Comparison of ENCODE assay signal across 8 cellular contexts in the genomic region with DNA sequence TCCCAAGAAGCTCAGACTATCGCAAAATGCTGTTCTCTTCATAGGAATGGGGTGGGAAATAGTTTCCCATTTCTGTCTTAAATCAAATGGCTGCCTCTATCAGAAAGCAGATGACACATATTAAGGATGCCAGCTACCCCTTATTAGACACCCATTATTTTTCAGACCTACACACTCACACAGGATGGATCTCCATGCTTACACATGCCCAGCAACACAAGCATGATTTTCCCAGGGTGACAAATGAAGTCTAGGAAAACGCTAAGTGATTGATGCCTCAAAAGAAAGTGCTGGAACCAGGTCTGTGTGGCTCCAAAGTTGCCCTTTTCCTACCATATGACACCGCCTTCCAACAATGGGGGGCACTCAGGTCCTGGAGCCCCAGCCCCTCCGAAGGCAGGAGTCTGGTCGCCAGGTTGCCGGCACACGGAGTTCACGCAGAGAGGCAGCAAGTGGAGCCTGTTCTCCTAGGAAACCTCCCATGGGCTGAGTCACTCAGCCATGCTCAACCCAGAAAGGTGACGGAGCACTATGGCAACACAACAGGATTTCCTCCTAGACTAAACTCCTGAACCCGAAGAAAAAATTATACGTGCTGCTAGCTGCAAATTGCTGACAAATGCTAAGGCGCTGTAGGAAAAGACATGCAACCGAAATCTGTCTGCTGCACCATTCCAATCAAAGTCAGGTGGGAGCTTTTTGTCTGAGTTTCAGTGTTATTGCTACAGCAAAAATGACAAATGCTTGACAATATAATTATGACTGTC. TPM values are rescaled to one million over a fixed set of nuclear protein-coding genes. Genes with fewer than 3 reads are reported as not detected.
DNase-seq lines count a peak whose midpoint lies in the region; ATAC-seq, FAIRE-seq and TF ChIP-seq lines count a peak whose summit lies in the region.

No MANE protein-coding gene starts in this region.

- no peak overlapping the region for H3K27ac ChIP-seq in SJCRH30

- TF ChIP-seq CTCF in fibroblast of mammary gland (conservative IDR thresholded peaks at IDR 0.05; ENCODE audit: control insufficient read depth, insufficient read depth, low read depth, low read length) = no peak

- H3K4me1 ChIP-seq in SJCRH30 = peaks cover 2% of the 10 kb centered on the region

- H3K27me3 ChIP-seq in SJCRH30 = no peaks in the 10 kb centered on the region

- no peaks in the 10 kb centered on the region for H3K9me3 ChIP-seq in SJCRH30 (replicated peaks)

- ATAC-seq in HG03439 (IDR thresholded peaks at IDR 0.05; ENCODE audit: unreplicated experiment) = no peak

- FAIRE-seq in RCC 7860 (lab: Jason Lieb, UNC) = peak; percentile 89

- DNase-seq in CD1c-positive myeloid dendritic cell (ENCODE audit: extremely low spot score) = peak; percentile 75
- peak; percentile 94 for DNase-seq in RCC 7860 (ENCODE audit: low spot score)
- DNase-seq in fibroblast of mammary gland (ENCODE audit: low read depth) = peak; percentile 75
- peak; percentile 53 for DNase-seq in occipital lobe (lab: John Stamatoyannopoulos, UW)
- DNase-seq in SJCRH30 = no peak
- DNase-seq in NCI-H748 treated with DMSO at 0.1 percent for 48 hours (lab: John Stamatoyannopoulos, UW) = no peak
- DNase-seq in T-helper 1 cell = no peak

- peaks cover 7% of the 10 kb centered on the region for H3K36me3 ChIP-seq in SJCRH30

- no peak overlapping the region for H3K4me3 ChIP-seq in fibroblast of mammary gland (ENCODE audit: control insufficient read depth, low read depth, low read length)
- H3K4me3 ChIP-seq in SJCRH30 = no peak overlapping the region

RNA-seq across cellular contexts. Expression of a gene that starts 19.8 kb away (rescaled TPM):
- total RNA-seq in occipital lobe = 108 TPM
- total RNA-seq in SJCRH30 (2014; rRNA removed; shearing (Covaris generic)) = 89.8 and 92.6 TPM in 2 replicates

Comparison
In these comparisons a context has a peak if more than half of its experiments do, and no peak if none do; other contexts are left out.
1. DNase-seq: peak in CD1c-positive myeloid dendritic cell (single experiment), RCC 7860 (single experiment), fibroblast of mammary gland (single experiment) and occipital lobe (single experiment); none in SJCRH30 (0 of 2), NCI-H748 treated with DMSO at 0.1 percent for 48 hours (single experiment) and T-helper 1 cell (0 of 5).